ENCODE assay signal across 16 cellular contexts in the genomic region with DNA sequence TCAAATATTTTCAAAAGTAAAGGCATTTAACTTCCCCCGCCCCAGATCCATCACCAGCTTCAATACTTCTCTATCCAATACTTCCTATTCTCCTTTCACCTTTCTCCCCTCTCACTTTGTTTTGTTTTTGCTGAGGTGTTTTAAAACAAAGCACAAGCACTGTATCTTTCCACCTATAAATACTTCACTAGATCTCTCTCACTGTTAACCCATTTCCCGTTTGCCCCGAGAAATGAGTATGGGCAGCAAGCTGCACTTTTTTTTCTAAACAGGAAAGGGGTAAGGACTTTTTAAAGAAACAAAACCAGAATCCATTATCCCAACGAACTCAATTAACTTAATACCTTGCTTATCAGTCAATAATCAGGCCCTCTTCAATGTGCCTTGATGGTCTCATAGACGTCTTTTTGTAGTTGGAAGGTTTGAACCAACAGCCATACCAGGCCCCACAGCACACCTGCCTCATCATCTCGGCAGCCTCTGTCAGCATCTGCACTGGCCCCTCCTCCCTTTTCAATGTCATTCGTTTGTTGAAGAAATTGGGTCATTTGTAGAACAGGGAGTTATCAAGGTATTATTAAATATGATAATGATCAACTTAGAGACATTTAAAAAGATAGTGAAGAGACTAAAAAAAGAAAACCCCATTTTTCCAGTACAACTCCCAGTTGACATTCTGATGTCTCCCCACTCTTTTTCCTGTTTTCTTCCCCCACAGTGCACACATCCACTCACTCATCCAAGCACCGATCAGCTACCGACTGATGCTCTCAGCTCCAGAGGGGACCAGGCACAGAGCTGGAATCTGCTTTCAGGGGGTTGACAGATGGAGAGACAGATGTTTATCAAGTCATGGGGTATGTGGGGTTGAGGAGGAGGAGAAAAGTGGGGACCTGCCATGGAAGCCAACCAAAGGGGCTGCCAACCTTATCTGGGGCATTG. TPM values are rescaled to one million over a fixed set of nuclear protein-coding genes. Genes with fewer than 3 reads are reported as not detected.
DNase-seq lines count a peak whose midpoint lies in the region; ATAC-seq, FAIRE-seq and TF ChIP-seq lines count a peak whose summit lies in the region.
"Had no signal": no experiment of that assay in that cellular context is flagged by ENCODE, and none has a peak within 500 bp of the region (broad histone marks: within the 10 kb centered on the region; RNA-seq: fewer than 3 reads in every experiment).

No MANE protein-coding gene starts in this region.

- no peak for DNase-seq in A549 (ENCODE audit: low read depth in 1 of 2, low spot score in 1 of 2)
- DNase-seq in MM.1S: peak; percentile 57
- DNase-seq in activated T-helper 1 cell treated with anti-CD3 and anti-CD28 coated beads, Interleukin-12 subunit alpha, Interleukin-12 subunit beta, Interleukin-2, Interleukin-4 antibody, amounts not matched to agents 30 ng/mL and 10 ng/mL and 1 ng/mL, durations not matched to agents 14 hours and 24 hours and 36 hours (ENCODE audit: low spot score): no peak
- DNase-seq in medulla oblongata (ENCODE audit: extremely low spot score): no peak
- DNase-seq in GM03348 (ENCODE audit: low spot score): no peak
- DNase-seq in hepatocyte (ENCODE audit: low spot score): no peak
- DNase-seq: C1 segment of cervical spinal cord, Caco-2, HCEC 1CT, NCI-H1436 treated with DMSO at 0.1 percent for 48 hours, NCI-H446, NCI-H748 treated with DMSO at 0.1 percent for 48 hours, T-cell had no signal

- TF ChIP-seq CTCF in A549 (IDR thresholded peaks at IDR 0.05): no peak
- TF ChIP-seq CTCF in MM.1S (IDR thresholded peaks at IDR 0.05; ENCODE audit: low read length): no peak
- no peak for TF ChIP-seq CTCF in hepatocyte (IDR thresholded peaks at IDR 0.05; ENCODE audit: poor library complexity)

- H3K27me3 ChIP-seq in BLaER1 (no peaks in the 10 kb centered on the region), MM.1S (replicated peaks; ENCODE audit: insufficient read depth, low read length) (no peaks in the 10 kb centered on the region), hepatocyte (no peaks in the 10 kb centered on the region)

- no peak for FAIRE-seq in A549 (lab: Jason Lieb, UNC)
- FAIRE-seq: GM12891 had no signal

- H3K9me2 ChIP-seq in MM.1S (replicated peaks; ENCODE audit: insufficient read depth, low read length): no peaks in the 10 kb centered on the region
- H3K9me2 ChIP-seq in hepatocyte (replicated peaks; ENCODE audit: insufficient read depth): no peaks in the 10 kb centered on the region

- H3K4me2 ChIP-seq in A549: no peak overlapping the region
- H3K4me2 ChIP-seq in BLaER1: peak overlapping the region; percentile 94
- peak overlapping the region; percentile 60 for H3K4me2 ChIP-seq in MM.1S (ENCODE audit: low read depth, low read length)
- H3K4me2 ChIP-seq in hepatocyte: no peak overlapping the region

- peak overlapping the region; percentile 60 for H3K9ac ChIP-seq in BLaER1
- H3K9ac ChIP-seq in MM.1S (ENCODE audit: low read length): peak overlapping the region; percentile 17; the same call in 1 of the 2 replicates

- CTCF ChIA-PET in A549 (lab: Yijun Ruan, JAX): no interaction called here

- peaks cover 78% of the 10 kb centered on the region for H4K20me1 ChIP-seq in BLaER1
- H4K20me1 ChIP-seq in MM.1S (ENCODE audit: insufficient read depth, low read length): no peaks in the 10 kb centered on the region
- H4K20me1 ChIP-seq in hepatocyte (ENCODE audit: insufficient read depth, poor library complexity, severe bottlenecking): no peaks in the 10 kb centered on the region

- H3F3A ChIP-seq in MM.1S (ENCODE audit: insufficient read depth, low read length): peaks cover 16% of the 10 kb centered on the region

- WGBS in A549 (ENCODE audit: missing lambda C conversion rate): 27% methylated on average over 9 of the region's 9 CpGs
- WGBS in hepatocyte (ENCODE audit: low lambda C conversion rate, missing lambda C conversion rate): 75% methylated on average over 9 of the region's 9 CpGs

- no peaks in the 10 kb centered on the region for H3K79me2 ChIP-seq in MM.1S (ENCODE audit: low read length)
- no peaks in the 10 kb centered on the region for H3K79me2 ChIP-seq in hepatocyte

- H3K36me3 Mint-ChIP-seq in activated T-helper 1 cell treated with anti-CD3 and anti-CD28 coated beads, Interleukin-12 subunit alpha, Interleukin-12 subunit beta, Interleukin-2, Interleukin-4 antibody, amounts not matched to agents 30 ng/mL and 10 ng/mL and 1 ng/mL, durations not matched to agents 14 hours and 24 hours and 36 hours (ENCODE audit: low read depth): no peaks in the 10 kb centered on the region
- H3K36me3 Mint-ChIP-seq: T-cell had no signal

- peak overlapping the region; percentile 39 for H2AFZ ChIP-seq in MM.1S (ENCODE audit: low read length)
- no peak overlapping the region for H2AFZ ChIP-seq in hepatocyte

- peak overlapping the region; percentile 73 for H3K27ac Mint-ChIP-seq in activated T-helper 1 cell treated with anti-CD3 and anti-CD28 coated beads, Interleukin-12 subunit alpha, Interleukin-12 subunit beta, Interleukin-2, Interleukin-4 antibody, amounts not matched to agents 30 ng/mL and 10 ng/mL and 1 ng/mL, durations not matched to agents 14 hours and 24 hours and 36 hours
- H3K27ac Mint-ChIP-seq: T-cell had no signal

- no peak for TF ChIP-seq RAD21 in A549 (conservative IDR thresholded peaks at IDR 0.05 in 1 of 2, IDR thresholded peaks at IDR 0.05 in 1 of 2)

- no peak for ATAC-seq in A549

- POLR2A ChIA-PET in A549 (lab: Yijun Ruan, JAX): no interaction called here

- TF ChIP-seq POLR2A in A549 (IDR thresholded peaks at IDR 0.05; ENCODE audit: low read length): no peak

- H3K9me3 ChIP-seq in A549 (no peaks in the 10 kb centered on the region), BLaER1 (peaks cover 7% of the 10 kb centered on the region), MM.1S (replicated peaks; ENCODE audit: insufficient read depth, low read length) (no peaks in the 10 kb centered on the region), hepatocyte (ENCODE audit: low read depth) (no peaks in the 10 kb centered on the region)
- H3K9me3 ChIP-seq: Caco-2 had no signal

- peak overlapping the region; percentile 65 for H3K4me3 Mint-ChIP-seq in activated T-helper 1 cell treated with anti-CD3 and anti-CD28 coated beads, Interleukin-12 subunit alpha, Interleukin-12 subunit beta, Interleukin-2, Interleukin-4 antibody, amounts not matched to agents 30 ng/mL and 10 ng/mL and 1 ng/mL, durations not matched to agents 14 hours and 24 hours and 36 hours

- no peaks in the 10 kb centered on the region for H3K9me3 Mint-ChIP-seq in activated T-helper 1 cell treated with anti-CD3 and anti-CD28 coated beads, Interleukin-12 subunit alpha, Interleukin-12 subunit beta, Interleukin-2, Interleukin-4 antibody, amounts not matched to agents 30 ng/mL and 10 ng/mL and 1 ng/mL, durations not matched to agents 14 hours and 24 hours and 36 hours
- H3K9me3 Mint-ChIP-seq: T-cell had no signal

- H3K4me1 Mint-ChIP-seq in activated T-helper 1 cell treated with anti-CD3 and anti-CD28 coated beads, Interleukin-12 subunit alpha, Interleukin-12 subunit beta, Interleukin-2, Interleukin-4 antibody, amounts not matched to agents 30 ng/mL and 10 ng/mL and 1 ng/mL, durations not matched to agents 14 hours and 24 hours and 36 hours (ENCODE audit: low read depth): peaks cover 45% of the 10 kb centered on the region

- no peak for TF ChIP-seq EP300 in A549 (IDR thresholded peaks at IDR 0.05)

- H3K4me3 ChIP-seq in A549 (no peak overlapping the region), BLaER1 (peak overlapping the region; percentile 40), MM.1S (ENCODE audit: low read length) (peak overlapping the region; percentile 13; the same call in 1 of the 2 replicates), hepatocyte (no peak overlapping the region)

- H3K36me3 ChIP-seq in BLaER1: peaks cover 50% of the 10 kb centered on the region
- no peaks in the 10 kb centered on the region for H3K36me3 ChIP-seq in MM.1S (replicated peaks; ENCODE audit: insufficient read depth, low read length)
- no peaks in the 10 kb centered on the region for H3K36me3 ChIP-seq in hepatocyte (replicated peaks; ENCODE audit: insufficient read depth, low read depth)

- H3K4me1 ChIP-seq in A549 (peaks cover 10% of the 10 kb centered on the region), BLaER1 (peaks cover 100% of the 10 kb centered on the region), MM.1S (ENCODE audit: low read length) (peaks cover 17% of the 10 kb centered on the region), hepatocyte (ENCODE audit: insufficient read depth) (no peaks in the 10 kb centered on the region)
- H3K4me1 ChIP-seq: Caco-2 had no signal

- H3K27me3 Mint-ChIP-seq in activated T-helper 1 cell treated with anti-CD3 and anti-CD28 coated beads, Interleukin-12 subunit alpha, Interleukin-12 subunit beta, Interleukin-2, Interleukin-4 antibody, amounts not matched to agents 30 ng/mL and 10 ng/mL and 1 ng/mL, durations not matched to agents 14 hours and 24 hours and 36 hours (ENCODE audit: insufficient read depth): peaks cover 3% of the 10 kb centered on the region

- H3K27ac ChIP-seq in A549 (no peak overlapping the region), BLaER1 (peak overlapping the region; percentile 94), MM.1S (ENCODE audit: low read length) (peak overlapping the region; percentile 69; the same call in 1 of the 2 replicates), hepatocyte (no peak overlapping the region)

- intact Hi-C loops in activated T-helper 1 cell treated with anti-CD3 and anti-CD28 coated beads, Interleukin-12 subunit alpha, Interleukin-12 subunit beta, Interleukin-2, Interleukin-4 antibody, amounts not matched to agents 30 ng/mL and 10 ng/mL and 1 ng/mL, durations not matched to agents 14 hours and 24 hours and 36 hours (cut with micrococcal nuclease): loop anchor here (10.0 kb wide), 1 partner anchor 318 kb away; no protein-coding TSS in a partner anchor

TF ChIP-seq in A549, 52 proteins besides CTCF, POLR2A, EP300 and RAD21 (continues in another document):
- no peak for TF ChIP-seq CHD2 (IDR thresholded peaks at IDR 0.05; ENCODE audit: low read length, partially characterized antibody)
- TF ChIP-seq SMC3 (IDR thresholded peaks at IDR 0.05): no peak
- TF ChIP-seq CBX8 (IDR thresholded peaks at IDR 0.05): peak; percentile 88

RNA-seq across cellular contexts. Expression of a gene that starts 25.8 kb away (rescaled TPM):
- polyA plus RNA-seq in A549 (2011; rRNA removed): 0.74 and 1.1 TPM in 2 replicates
- polyA plus RNA-seq in A549 (2012; cell fraction: cytosol; rRNA removed): 0.59 and 0.74 TPM in 2 replicates
- polyA plus RNA-seq in A549 (2012; cell fraction: nucleus; rRNA removed): 0.53 and 1.0 TPM in 2 replicates
- 0.67 to 0.80 TPM (median 0.71 TPM) in 3 replicates for polyA plus RNA-seq in A549 (2017; fragmentation: RNase III; extraction: RNeasy Plus Mini Kit Qiagen cat#74134 plus additional on column Dnase treatment)
- 0.99 and 1.2 TPM in 2 replicates for polyA minus RNA-seq in A549 (2011; rRNA and poly(A)+ RNA removed)
- not detected in 2 replicates for total RNA-seq in activated T-helper 1 cell treated with anti-CD3 and anti-CD28 coated beads, Interleukin-12 subunit alpha, Interleukin-12 subunit beta, Interleukin-2, Interleukin-4 antibody, amounts not matched to agents 30 ng/mL and 10 ng/mL and 1 ng/mL, durations not matched to agents 14 hours and 24 hours and 36 hours
- total RNA-seq in hepatocyte: 11.6 and 12.9 TPM in 2 replicates
- polyA plus RNA-seq in hepatocyte: 12.5 TPM in 2 replicates
- total RNA-seq: Caco-2, HT-29 had no signal

Comparison
In these comparisons a context has a peak if more than half of its experiments do, and no peak if none do; other contexts are left out.
1. H3K27ac ChIP-seq: peak in BLaER1 (single experiment) and MM.1S (single experiment); none in A549 (0 of 2) and hepatocyte (single experiment).
2. H3K4me2 ChIP-seq: peak in BLaER1 (single experiment) and MM.1S (single experiment); none in A549 (single experiment) and hepatocyte (single experiment).
3. H3K4me3 ChIP-seq: peak in BLaER1 (single experiment) and MM.1S (single experiment); none in A549 (single experiment) and hepatocyte (single experiment).
4. RNA of a gene that starts 25.8 kb away (total RNA-seq): 11.6 to 12.9 TPM in hepatocyte; not detected in activated T-helper 1 cell treated with anti-CD3 and anti-CD28 coated beads, Interleukin-12 subunit alpha, Interleukin-12 subunit beta, Interleukin-2, Interleukin-4 antibody, amounts not matched to agents 30 ng/mL and 10 ng/mL and 1 ng/mL, durations not matched to agents 14 hours and 24 hours and 36 hours; every median in the first group is over 10 times any median in the second.